20 cellular contexts compared by ENCODE assay signal in the genomic region with DNA sequence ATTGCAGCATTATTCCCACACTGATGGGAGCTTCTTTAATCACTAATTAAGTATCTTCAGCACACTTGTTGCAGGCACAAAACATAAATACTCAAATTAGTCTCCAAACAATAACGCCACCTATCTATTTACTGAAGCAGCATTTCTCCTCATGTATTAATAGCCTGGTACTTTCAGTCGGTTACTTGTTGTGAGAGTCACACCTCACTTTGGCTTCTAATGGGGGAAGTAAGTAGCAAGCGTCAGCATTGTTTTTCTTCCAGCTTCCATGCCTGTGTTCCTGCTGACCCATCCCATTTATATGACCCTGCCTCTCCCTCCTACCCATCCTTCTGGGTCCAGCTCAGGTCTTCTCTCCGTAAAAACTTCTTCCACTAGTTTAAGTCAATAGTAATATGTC.
DNase-seq lines count a peak whose midpoint lies in the region; ATAC-seq, FAIRE-seq and TF ChIP-seq lines count a peak whose summit lies in the region.
"Had no signal": no experiment of that assay in that cellular context is flagged by ENCODE, and none has a peak within 500 bp of the region (broad histone marks: within the 10 kb centered on the region; RNA-seq: fewer than 3 reads in every experiment).

No MANE protein-coding gene starts in this region.

- no peaks in the 10 kb centered on the region for H3K36me3 ChIP-seq in MM.1S (replicated peaks; ENCODE audit: insufficient read depth, low read length)
- H3K36me3 ChIP-seq: ovary had no signal

- H3K27ac ChIP-seq in MM.1S (ENCODE audit: low read length): peak overlapping the region; percentile 87
- H3K27ac ChIP-seq: epithelial cell of prostate, ovary had no signal

- H3K4me2 ChIP-seq in MM.1S (ENCODE audit: low read depth, low read length): peak overlapping the region; percentile 84
- H3K4me2 ChIP-seq: smooth muscle cell had no signal

- no peaks in the 10 kb centered on the region for H3K79me2 ChIP-seq in MM.1S (ENCODE audit: low read length)

- peaks cover 32% of the 10 kb centered on the region for H3K4me1 ChIP-seq in MM.1S (ENCODE audit: low read length)

- peak; percentile 61 for DNase-seq in GM12865 (ENCODE audit: low read depth)
- DNase-seq in MM.1S: peak; percentile 91
- no peak for DNase-seq in D721Med (ENCODE audit: insufficient read length, low spot score)
- DNase-seq in medulla oblongata (ENCODE audit: extremely low spot score): no peak
- DNase-seq: ACHN; activated CD4-positive, alpha-beta T cell treated with anti-CD3 and anti-CD28 coated beads, Interleukin-2, amount 50 U/mL, for 48 hours; H9; IMR-90; islet precursor cell; NCI-H1092; NCI-H2171; ovary had no signal

- TF ChIP-seq CTCF in GM12865 (IDR thresholded peaks at IDR 0.05; ENCODE audit: insufficient read depth, low read depth, low read length, missing control alignments): no peak
- peak; percentile 52 for TF ChIP-seq CTCF in MM.1S (IDR thresholded peaks at IDR 0.05; ENCODE audit: low read length)
- no peak for TF ChIP-seq CTCF in D721Med (IDR thresholded peaks at IDR 0.05; ENCODE audit: insufficient read depth, missing control alignments)

- no peak for FAIRE-seq in D721Med (lab: Jason Lieb, UNC)
- FAIRE-seq: TTC549, urothelium cell line had no signal

- peak overlapping the region; percentile 54 for H3K9ac ChIP-seq in MM.1S (ENCODE audit: low read length)

- H3K9me2 ChIP-seq in MM.1S (replicated peaks; ENCODE audit: insufficient read depth, low read length): no peaks in the 10 kb centered on the region

- H4K20me1 ChIP-seq in MM.1S (ENCODE audit: insufficient read depth, low read length): no peaks in the 10 kb centered on the region

- H3K27me3 ChIP-seq in MM.1S (replicated peaks; ENCODE audit: insufficient read depth, low read length): no peaks in the 10 kb centered on the region
- H3K27me3 ChIP-seq: ovary had no signal

- H2AFZ ChIP-seq in MM.1S (ENCODE audit: low read length): peak overlapping the region; percentile 4; the same call in 1 of the 2 replicates

- no peaks in the 10 kb centered on the region for H3K9me3 ChIP-seq in MM.1S (replicated peaks; ENCODE audit: insufficient read depth, low read length)
- H3K9me3 ChIP-seq: ovary had no signal

- peak; percentile 67 for ATAC-seq in GM19455 (IDR thresholded peaks at IDR 0.05; ENCODE audit: unreplicated experiment)
- ATAC-seq in HG02870 (IDR thresholded peaks at IDR 0.05; ENCODE audit: unreplicated experiment): peak; percentile 65
- no peak for ATAC-seq in HG03135 (IDR thresholded peaks at IDR 0.05; ENCODE audit: unreplicated experiment)
- no peak for ATAC-seq in HG02884 (IDR thresholded peaks at IDR 0.05; ENCODE audit: unreplicated experiment)

- H3K4me3 ChIP-seq in GM12865 (ENCODE audit: low read depth, low read length) (no peak overlapping the region), MM.1S (ENCODE audit: low read length) (peak overlapping the region; percentile 40)
- H3K4me3 ChIP-seq: ovary, smooth muscle cell had no signal

- peaks cover 34% of the 10 kb centered on the region for H3F3A ChIP-seq in MM.1S (ENCODE audit: insufficient read depth, low read length)

Comparison
In these comparisons a context has a peak if more than half of its experiments do, and no peak if none do; other contexts are left out.
1. DNase-seq: peak in GM12865 (single experiment) and MM.1S (single experiment); none in D721Med (single experiment) and medulla oblongata (single experiment).
2. ATAC-seq: peak in GM19455 (single experiment) and HG02870 (single experiment); none in HG03135 (single experiment) and HG02884 (single experiment).